In the genomic region with DNA sequence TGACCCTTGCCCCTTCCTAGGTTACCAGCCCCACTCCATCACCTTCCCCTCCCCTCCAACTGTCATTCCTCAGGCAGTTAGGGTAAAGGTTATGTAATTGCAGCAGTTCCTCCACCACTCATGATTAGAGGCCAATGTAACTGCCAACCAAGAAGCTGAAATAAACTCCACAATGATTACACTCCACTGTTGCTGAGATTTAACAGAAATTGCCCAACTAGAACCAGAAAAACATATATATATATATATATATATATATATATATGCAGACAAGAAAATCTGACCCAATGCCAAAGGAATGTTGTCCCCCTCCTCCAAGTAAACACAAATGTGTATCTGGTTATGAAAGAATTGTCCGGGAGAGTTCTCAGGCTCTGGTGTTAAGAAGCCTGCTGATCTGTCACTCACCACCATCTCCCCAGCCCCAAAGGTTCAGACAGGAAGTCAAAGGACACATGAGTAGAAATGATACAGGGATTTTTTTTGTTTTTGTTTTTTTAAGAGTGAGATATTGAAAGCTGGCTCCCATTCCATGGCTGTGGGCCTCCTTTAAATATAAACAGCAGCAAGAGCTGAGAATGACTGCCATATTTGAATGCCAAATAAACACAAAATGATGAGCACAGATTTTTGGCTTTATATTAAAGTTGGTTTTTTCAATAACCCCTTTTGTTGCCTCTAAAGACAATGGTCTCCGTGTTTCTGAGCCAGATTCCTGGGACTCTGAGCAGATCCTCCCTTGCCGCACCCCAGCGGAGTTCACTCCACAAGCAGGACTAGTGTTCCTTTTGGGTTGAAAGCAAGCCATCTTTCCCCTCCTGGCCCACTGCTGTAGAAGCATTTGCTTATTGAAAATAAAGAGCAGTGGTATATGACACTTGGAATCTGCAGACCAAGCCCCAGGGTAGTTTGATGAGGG, we compare ENCODE assay signal across 14 cellular contexts.
DNase-seq lines count a peak whose midpoint lies in the region; TF ChIP-seq lines count a peak whose summit lies in the region.
"Had no signal": no experiment of that assay in that cellular context is flagged by ENCODE, and none has a peak within 500 bp of the region (broad histone marks: within the 10 kb centered on the region; RNA-seq: fewer than 3 reads in every experiment).

No MANE protein-coding gene starts in this region.

- H3K4me2 ChIP-seq in neural progenitor cell: no peak overlapping the region
- H3K4me2 ChIP-seq: KMS-11 had no signal

- H3K27me3 ChIP-seq in Caco-2 (replicated peaks; ENCODE audit: control insufficient read depth, insufficient read depth, low read length) (no peaks in the 10 kb centered on the region), neural progenitor cell (no peaks in the 10 kb centered on the region), left ventricle myocardium inferior (ENCODE audit: low read depth) (no peaks in the 10 kb centered on the region)

- H3K27ac Mint-ChIP-seq in Caco-2 (ENCODE audit: unreplicated experiment) (peak overlapping the region; percentile 82), neural progenitor cell (peak overlapping the region; percentile 23)
- H3K27ac Mint-ChIP-seq: activated CD8-positive, alpha-beta memory T cell treated with anti-CD3 and anti-CD28 coated beads, Interleukin-2, amount 10 ng/mL, durations not matched to agents 7 days and 5 days; immature natural killer cell; stimulated activated naive CD8-positive, alpha-beta T cell treated with anti-CD3 and anti-CD28 coated beads, Interleukin-15, amount 100 ng/mL, for 72 hours had no signal

- peak overlapping the region; percentile 55 for H2AFZ ChIP-seq in neural progenitor cell (replicated peaks)

- H3K27me3 Mint-ChIP-seq in Caco-2 (ENCODE audit: insufficient read depth, unreplicated experiment): no peaks in the 10 kb centered on the region
- peaks cover 2% of the 10 kb centered on the region for H3K27me3 Mint-ChIP-seq in neural progenitor cell (ENCODE audit: insufficient read depth, low read depth)
- H3K27me3 Mint-ChIP-seq: activated CD8-positive, alpha-beta memory T cell treated with anti-CD3 and anti-CD28 coated beads, Interleukin-2, amount 10 ng/mL, durations not matched to agents 7 days and 5 days; stimulated activated naive CD8-positive, alpha-beta T cell treated with anti-CD3 and anti-CD28 coated beads, Interleukin-15, amount 100 ng/mL, for 72 hours had no signal

- DNase-seq in Caco-2 (peak; percentile 62 to 68), RPMI7951 (ENCODE audit: low read depth) (peak; percentile 22), fibroblast of pulmonary artery (ENCODE audit: low read depth) (peak; percentile 39), neural progenitor cell (ENCODE audit: low spot score) (no peak), NCI-H2227 treated with DMSO at 0.1 percent for 48 hours (lab: John Stamatoyannopoulos, UW) (no peak), GF-D8 (lab: John Stamatoyannopoulos, UW) (no peak), HT-29 (ENCODE audit: low spot score) (no peak), left ventricle myocardium inferior (no peak)
- DNase-seq: activated CD8-positive, alpha-beta memory T cell treated with anti-CD3 and anti-CD28 coated beads, Interleukin-2, amount 10 ng/mL, durations not matched to agents 7 days and 5 days; immature natural killer cell; NCI-H2107; stimulated activated CD4-positive, alpha-beta T cell treated with anti-CD3 and anti-CD28 coated beads, Interleukin-2, amount 100 ng/mL, for 24 hours; stimulated activated naive CD8-positive, alpha-beta T cell treated with anti-CD3 and anti-CD28 coated beads, Interleukin-15, amount 100 ng/mL, for 72 hours had no signal

- POLR2A ChIA-PET in Caco-2 (lab: Charles Lee): interaction anchor here (0.7 kb wide), 1 partner anchor 127 kb away, joined by 8 read pairs; a partner anchor contains a TSS

- peaks cover 11% of the 10 kb centered on the region for H3F3A ChIP-seq in neural progenitor cell (ENCODE audit: low read depth)

- H3K27ac ChIP-seq in neural progenitor cell (no peak overlapping the region), left ventricle myocardium inferior (replicated peaks) (no peak overlapping the region)
- H3K27ac ChIP-seq: KMS-11 had no signal

- H4K20me1 ChIP-seq in neural progenitor cell (ENCODE audit: low read depth): no peaks in the 10 kb centered on the region

- BruUV-seq in Caco-2 (replicated peaks; lab: Mats Ljungman, UMichigan): TSS peak; percentile 57

- H3K4me1 ChIP-seq in Caco-2: peaks cover 34% of the 10 kb centered on the region
- no peaks in the 10 kb centered on the region for H3K4me1 ChIP-seq in neural progenitor cell
- H3K4me1 ChIP-seq in left ventricle myocardium inferior: peaks cover 7% of the 10 kb centered on the region

- H3K79me2 ChIP-seq in neural progenitor cell (ENCODE audit: low read depth): no peaks in the 10 kb centered on the region

- H3K36me3 ChIP-seq in Caco-2 (ENCODE audit: control insufficient read depth, insufficient read depth, low read length) (no peaks in the 10 kb centered on the region), neural progenitor cell (no peaks in the 10 kb centered on the region), left ventricle myocardium inferior (no peaks in the 10 kb centered on the region)

- no peak overlapping the region for H3K9ac ChIP-seq in neural progenitor cell
- H3K9ac ChIP-seq: KMS-11 had no signal

- peak overlapping the region; percentile 45 for H3K4me3 Mint-ChIP-seq in Caco-2 (ENCODE audit: unreplicated experiment)
- no peak overlapping the region for H3K4me3 Mint-ChIP-seq in neural progenitor cell
- H3K4me3 Mint-ChIP-seq: activated CD8-positive, alpha-beta memory T cell treated with anti-CD3 and anti-CD28 coated beads, Interleukin-2, amount 10 ng/mL, durations not matched to agents 7 days and 5 days; immature natural killer cell; stimulated activated naive CD8-positive, alpha-beta T cell treated with anti-CD3 and anti-CD28 coated beads, Interleukin-15, amount 100 ng/mL, for 72 hours had no signal

- H3K9me3 Mint-ChIP-seq in Caco-2 (ENCODE audit: unreplicated experiment) (no peaks in the 10 kb centered on the region), neural progenitor cell (no peaks in the 10 kb centered on the region)
- H3K9me3 Mint-ChIP-seq: immature natural killer cell; stimulated activated naive CD8-positive, alpha-beta T cell treated with anti-CD3 and anti-CD28 coated beads, Interleukin-15, amount 100 ng/mL, for 72 hours had no signal

- H3K9me3 ChIP-seq in Caco-2 (no peaks in the 10 kb centered on the region), neural progenitor cell (ENCODE audit: low read depth) (no peaks in the 10 kb centered on the region), left ventricle myocardium inferior (replicated peaks) (no peaks in the 10 kb centered on the region)

- CTCF ChIA-PET in Caco-2 (lab: Charles Lee): no interaction called here

- no peak overlapping the region for H3K4me3 ChIP-seq in Caco-2 (ENCODE audit: low read depth, low read length)
- H3K4me3 ChIP-seq in fibroblast of pulmonary artery (replicated peaks; ENCODE audit: low read depth, low read length): no peak overlapping the region
- no peak overlapping the region for H3K4me3 ChIP-seq in neural progenitor cell
- H3K4me3 ChIP-seq in left ventricle myocardium inferior: no peak overlapping the region

- H3K4me1 Mint-ChIP-seq in Caco-2 (ENCODE audit: low read depth, unreplicated experiment) (no peaks in the 10 kb centered on the region), neural progenitor cell (peaks cover 9% of the 10 kb centered on the region)
- H3K4me1 Mint-ChIP-seq: activated CD8-positive, alpha-beta memory T cell treated with anti-CD3 and anti-CD28 coated beads, Interleukin-2, amount 10 ng/mL, durations not matched to agents 7 days and 5 days; immature natural killer cell; stimulated activated naive CD8-positive, alpha-beta T cell treated with anti-CD3 and anti-CD28 coated beads, Interleukin-15, amount 100 ng/mL, for 72 hours had no signal

- intact Hi-C loops in Caco-2 (cut with micrococcal nuclease; ENCODE audit: unreplicated experiment): loop anchor here (2.0 to 5.0 kb wide), 2 partner anchors 43 to 65 kb away; no protein-coding TSS in a partner anchor
- intact Hi-C loops in left ventricle myocardium inferior (cut with micrococcal nuclease): no loop called here

- TF ChIP-seq CTCF in Caco-2 (IDR thresholded peaks at IDR 0.05; ENCODE audit: insufficient read depth in 1 of 2, low read depth in 1 of 2, low read length in 1 of 2, severe bottlenecking in 1 of 2, unreplicated experiment in 1 of 2) (no peak), fibroblast of pulmonary artery (IDR thresholded peaks at IDR 0.05; ENCODE audit: low read length, missing control alignments) (no peak), neural progenitor cell (IDR thresholded peaks at IDR 0.05) (no peak), left ventricle myocardium inferior (IDR thresholded peaks at IDR 0.05; ENCODE audit: borderline replicate concordance) (no peak)

- H3K36me3 Mint-ChIP-seq in Caco-2 (ENCODE audit: insufficient read depth, unreplicated experiment) (no peaks in the 10 kb centered on the region), neural progenitor cell (no peaks in the 10 kb centered on the region)
- H3K36me3 Mint-ChIP-seq: activated CD8-positive, alpha-beta memory T cell treated with anti-CD3 and anti-CD28 coated beads, Interleukin-2, amount 10 ng/mL, durations not matched to agents 7 days and 5 days; immature natural killer cell had no signal

Comparison
In these comparisons a context has a peak if more than half of its experiments do, and no peak if none do; other contexts are left out.
1. DNase-seq: peak in Caco-2 (2 of 2), RPMI7951 (single experiment) and fibroblast of pulmonary artery (single experiment); none in neural progenitor cell (single experiment), NCI-H2227 treated with DMSO at 0.1 percent for 48 hours (single experiment), GF-D8 (single experiment), HT-29 (single experiment) and left ventricle myocardium inferior (single experiment).